Comparison of ENCODE assay signal across 1 cellular context in the genomic region with DNA sequence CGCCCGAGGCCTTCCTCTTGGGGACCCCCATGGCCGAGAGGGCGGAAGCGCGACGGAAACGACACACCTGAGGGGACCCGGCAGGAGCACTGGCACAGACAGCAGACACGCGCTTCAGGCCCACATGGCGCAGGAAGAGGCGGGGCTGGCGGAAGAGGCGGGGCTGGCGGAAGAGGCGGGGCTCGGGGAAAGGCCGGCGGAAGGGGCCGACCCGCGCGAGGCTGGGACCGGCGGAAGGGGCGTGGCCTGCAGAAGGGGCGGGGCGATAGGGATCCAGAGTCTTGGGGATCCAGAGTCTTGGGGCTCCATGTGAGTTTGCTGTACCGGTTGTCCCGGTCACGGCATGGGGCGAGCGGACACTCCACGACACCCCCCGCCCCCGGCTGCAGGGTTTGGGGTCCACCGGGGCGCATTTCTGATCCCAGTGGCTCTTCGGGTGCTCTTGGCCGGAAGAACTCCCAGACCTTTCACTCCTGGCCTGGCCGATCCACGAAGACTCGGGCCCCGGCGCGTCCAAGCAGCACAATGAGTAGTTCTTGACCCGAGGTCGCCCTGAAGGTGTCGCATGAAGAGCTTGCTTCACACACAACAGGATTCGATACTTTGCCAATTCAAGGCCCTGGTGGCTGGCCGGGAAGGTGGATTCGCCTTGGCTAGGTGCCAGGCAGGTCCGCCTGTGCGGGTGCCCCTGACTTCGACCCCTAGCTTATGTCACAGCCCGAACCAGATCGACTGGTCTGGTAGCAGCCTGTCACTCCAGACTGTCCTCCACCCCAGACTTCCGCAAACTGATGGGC.
TF ChIP-seq lines count a peak whose summit lies in the region.

A gene with protein sequence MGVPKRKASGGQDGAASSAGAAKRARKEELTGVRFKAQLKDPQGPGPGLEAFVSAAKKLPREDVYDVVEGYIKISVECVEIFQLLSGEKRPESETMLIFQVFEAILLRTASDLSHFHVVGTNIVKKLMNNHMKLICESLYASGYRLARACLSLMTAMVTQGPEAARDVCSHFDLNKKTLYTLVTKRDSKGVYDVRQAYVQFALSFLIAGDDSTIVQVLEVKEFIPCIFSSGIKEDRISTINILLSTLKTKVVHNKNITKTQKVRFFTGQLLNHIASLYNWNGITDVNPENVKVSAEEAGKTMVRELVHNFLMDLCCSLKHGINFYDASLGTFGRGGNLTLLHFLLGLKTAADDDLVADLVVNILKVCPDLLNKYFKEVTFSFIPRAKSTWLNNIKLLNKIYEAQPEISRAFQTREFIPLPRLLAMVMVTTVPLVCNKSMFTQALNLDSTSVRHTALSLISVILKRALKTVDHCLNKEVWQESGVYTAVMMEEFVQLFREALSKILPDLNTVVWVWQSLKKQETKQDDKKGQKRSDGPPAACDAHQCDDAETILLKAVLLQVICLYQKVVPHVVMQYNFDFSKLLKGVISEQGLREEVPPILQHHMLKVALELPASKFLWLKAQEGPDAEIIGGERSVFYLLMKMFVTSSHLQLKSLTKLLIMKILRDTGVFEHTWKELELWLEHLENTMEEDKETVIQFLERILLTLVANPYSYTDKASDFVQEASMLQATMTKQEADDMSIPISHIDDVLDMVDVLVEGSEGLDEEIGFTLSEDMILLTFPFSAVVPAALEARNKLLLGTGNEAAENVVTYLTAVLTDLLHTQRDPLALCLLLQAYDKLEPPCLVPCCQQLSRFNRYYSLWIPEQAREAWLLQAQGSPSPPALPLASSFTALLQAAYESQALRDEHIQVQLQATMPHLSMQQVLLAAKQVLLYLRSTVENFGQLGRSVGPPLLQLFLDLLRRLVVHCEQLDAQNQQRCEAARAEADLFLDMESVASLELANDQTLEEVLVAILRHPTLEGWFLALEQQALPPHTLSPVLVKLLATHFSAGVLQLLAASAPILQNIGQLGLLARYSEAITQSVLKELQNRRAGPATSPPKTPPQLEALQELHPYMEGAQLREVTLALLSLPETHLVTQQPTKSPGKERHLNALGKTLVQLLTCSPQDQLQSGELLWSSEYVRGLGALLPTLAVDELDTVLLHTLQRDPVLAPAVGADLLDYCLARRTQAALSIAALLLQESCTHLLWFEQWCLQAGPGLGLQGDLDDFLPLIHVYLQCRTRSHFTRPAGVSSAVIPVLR (N-terminal part only) (minus strand): TSS at position 133 of the 797 bp plus-strand sequence. CDS start 102 bp downstream, at position 31.

TF ChIP-seq in HepG2, 621 proteins besides CTCF, POLR2A, EP300 and RAD21 (continued from another document and continues in another):
- TF ChIP-seq ZNF615 (CRISPR knock-in tag; IDR thresholded peaks at IDR 0.05; ENCODE audit: borderline replicate concordance) (no peak), SP1 (IDR thresholded peaks at IDR 0.05) (no peak), SP1 (CRISPR knock-in tag; IDR thresholded peaks at IDR 0.05) (peak; percentile 89), SMAD1 (CRISPR knock-in tag; IDR thresholded peaks at IDR 0.05; ENCODE audit: borderline replicate concordance, low read depth) (0 out of 2 replicates have a peak, but pooled peaks have one; percentile 75), ZNF883 (CRISPR knock-in tag; IDR thresholded peaks at IDR 0.05; ENCODE audit: not compliant biosample characterization) (no peak), SIX4 (CRISPR knock-in tag; IDR thresholded peaks at IDR 0.05) (no peak), PCBP1 (IDR thresholded peaks at IDR 0.05; ENCODE audit: borderline replicate concordance, low read depth, low read length) (peak; percentile 14; the same call in 1 of the 2 replicates), NFIC (IDR thresholded peaks at IDR 0.05; ENCODE audit: low read length) (no peak), KLF13 (CRISPR knock-in tag; IDR thresholded peaks at IDR 0.05) (no peak; the same call in 1 of the 2 replicates), ZFP1 (CRISPR knock-in tag; IDR thresholded peaks at IDR 0.05) (no peak), ZNF546 (CRISPR knock-in tag; conservative IDR thresholded peaks at IDR 0.05) (no peak), ELF3 (CRISPR knock-in tag; IDR thresholded peaks at IDR 0.05) (peak; percentile 54; the same call in 1 of the 2 replicates), ATRX (CRISPR knock-in tag; IDR thresholded peaks at IDR 0.05; ENCODE audit: borderline replicate concordance) (no peak), PTBP1 (IDR thresholded peaks at IDR 0.05; ENCODE audit: low read depth, low read length, poor library complexity, severe bottlenecking) (no peak), ZNF547 (CRISPR knock-in tag; IDR thresholded peaks at IDR 0.05) (no peak), ZNF574 (CRISPR knock-in tag; IDR thresholded peaks at IDR 0.05) (peak; percentile 54), PHF20 (CRISPR knock-in tag; IDR thresholded peaks at IDR 0.05) (peak; percentile 89), TOPORS (CRISPR knock-in tag; IDR thresholded peaks at IDR 0.05) (0 out of 2 replicates have a peak, but pooled peaks have one; percentile 36), EED (CRISPR knock-in tag; IDR thresholded peaks at IDR 0.05) (no peak), HNF4G (IDR thresholded peaks at IDR 0.05; ENCODE audit: borderline replicate concordance, low read depth, low read length) (0 out of 2 replicates have a peak, but pooled peaks have one; percentile 10), HNF4G (CRISPR knock-in tag; IDR thresholded peaks at IDR 0.05; ENCODE audit: borderline replicate concordance, low read depth) (no peak; the same call in 1 of the 2 replicates), ZSCAN5A (CRISPR knock-in tag; IDR thresholded peaks at IDR 0.05; ENCODE audit: borderline replicate concordance) (no peak), HMGXB3 (CRISPR knock-in tag; IDR thresholded peaks at IDR 0.05; ENCODE audit: borderline replicate concordance) (0 out of 2 replicates have a peak, but pooled peaks have one; percentile 51), ARID2 (CRISPR knock-in tag; IDR thresholded peaks at IDR 0.05; ENCODE audit: borderline replicate concordance) (no peak; the same call in 1 of the 2 replicates), FOXK1 (CRISPR knock-in tag; IDR thresholded peaks at IDR 0.05; ENCODE audit: borderline replicate concordance, low read depth) (0 out of 2 replicates have a peak, but pooled peaks have one; percentile 19), ZNF567 (CRISPR knock-in tag; IDR thresholded peaks at IDR 0.05; ENCODE audit: borderline replicate concordance) (no peak; the same call in 1 of the 2 replicates), KDM5B (CRISPR knock-in tag; IDR thresholded peaks at IDR 0.05; ENCODE audit: borderline replicate concordance) (peak; percentile 58), MBD4 (IDR thresholded peaks at IDR 0.05; ENCODE audit: borderline replicate concordance, low read length) (no peak), ZFP36L1 (CRISPR knock-in tag; IDR thresholded peaks at IDR 0.05) (no peak), ZNF619 (CRISPR knock-in tag; IDR thresholded peaks at IDR 0.05) (peak; percentile 86; the same call in 1 of the 2 replicates), ZNF33A (CRISPR knock-in tag; IDR thresholded peaks at IDR 0.05; ENCODE audit: borderline replicate concordance) (no peak), GATA4 (IDR thresholded peaks at IDR 0.05; ENCODE audit: borderline replicate concordance, low read depth) (peak; percentile 28; the same call in 1 of the 2 replicates), ZSCAN31 (CRISPR knock-in tag; IDR thresholded peaks at IDR 0.05; ENCODE audit: low read depth) (no peak), HIVEP1 (CRISPR knock-in tag; IDR thresholded peaks at IDR 0.05) (no peak; the same call in 1 of the 2 replicates), NONO (IDR thresholded peaks at IDR 0.05) (no peak), NONO (CRISPR knock-in tag; conservative IDR thresholded peaks at IDR 0.05) (peak; percentile 60; the same call in 1 of the 2 replicates)
- TF ChIP-seq, protein P1, sequence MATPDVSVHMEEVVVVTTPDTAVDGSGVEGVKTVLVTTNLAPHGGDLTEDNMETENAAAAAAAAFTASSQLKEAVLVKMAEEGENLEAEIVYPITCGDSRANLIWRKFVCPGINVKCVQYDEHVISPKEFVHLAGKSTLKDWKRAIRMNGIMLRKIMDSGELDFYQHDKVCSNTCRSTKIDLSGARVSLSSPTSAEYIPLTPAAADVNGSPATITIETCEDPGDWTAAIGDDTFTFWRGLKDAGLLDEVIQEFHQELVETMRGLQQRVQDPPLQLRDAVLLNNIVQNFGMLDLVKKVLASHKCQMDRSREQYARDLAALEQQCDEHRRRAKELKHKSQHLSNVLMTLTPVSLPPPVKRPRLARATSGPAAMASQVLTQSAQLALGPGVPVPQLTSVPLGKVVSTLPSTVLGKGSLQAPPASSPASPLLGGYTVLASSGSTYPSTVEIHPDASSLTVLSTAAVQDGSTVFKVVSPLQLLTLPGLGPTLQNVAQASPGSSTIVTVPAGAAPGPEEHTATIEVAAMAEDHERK (CRISPR knock-in tag; IDR thresholded peaks at IDR 0.05; ENCODE audit: low read depth) = no peak
- TF ChIP-seq, protein P2, sequence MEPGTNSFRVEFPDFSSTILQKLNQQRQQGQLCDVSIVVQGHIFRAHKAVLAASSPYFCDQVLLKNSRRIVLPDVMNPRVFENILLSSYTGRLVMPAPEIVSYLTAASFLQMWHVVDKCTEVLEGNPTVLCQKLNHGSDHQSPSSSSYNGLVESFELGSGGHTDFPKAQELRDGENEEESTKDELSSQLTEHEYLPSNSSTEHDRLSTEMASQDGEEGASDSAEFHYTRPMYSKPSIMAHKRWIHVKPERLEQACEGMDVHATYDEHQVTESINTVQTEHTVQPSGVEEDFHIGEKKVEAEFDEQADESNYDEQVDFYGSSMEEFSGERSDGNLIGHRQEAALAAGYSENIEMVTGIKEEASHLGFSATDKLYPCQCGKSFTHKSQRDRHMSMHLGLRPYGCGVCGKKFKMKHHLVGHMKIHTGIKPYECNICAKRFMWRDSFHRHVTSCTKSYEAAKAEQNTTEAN (CRISPR knock-in tag; conservative IDR thresholded peaks at IDR 0.05) = no peak
- TF ChIP-seq, protein P3, sequence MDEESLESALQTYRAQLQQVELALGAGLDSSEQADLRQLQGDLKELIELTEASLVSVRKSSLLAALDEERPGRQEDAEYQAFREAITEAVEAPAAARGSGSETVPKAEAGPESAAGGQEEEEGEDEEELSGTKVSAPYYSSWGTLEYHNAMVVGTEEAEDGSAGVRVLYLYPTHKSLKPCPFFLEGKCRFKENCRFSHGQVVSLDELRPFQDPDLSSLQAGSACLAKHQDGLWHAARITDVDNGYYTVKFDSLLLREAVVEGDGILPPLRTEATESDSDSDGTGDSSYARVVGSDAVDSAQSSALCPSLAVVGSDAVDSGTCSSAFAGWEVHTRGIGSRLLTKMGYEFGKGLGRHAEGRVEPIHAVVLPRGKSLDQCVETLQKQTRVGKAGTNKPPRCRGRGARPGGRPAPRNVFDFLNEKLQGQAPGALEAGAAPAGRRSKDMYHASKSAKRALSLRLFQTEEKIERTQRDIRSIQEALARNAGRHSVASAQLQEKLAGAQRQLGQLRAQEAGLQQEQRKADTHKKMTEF (CRISPR knock-in tag; IDR thresholded peaks at IDR 0.05) = no peak; the same call in 1 of the 2 replicates
